Comparison of ENCODE assay signal across 18 cellular contexts in genomic region chr11:4123218-4123617, GRCh38.
"Had no signal": no experiment of that assay in that cellular context is flagged by ENCODE, and none has a peak within 500 bp of the region (broad histone marks: within the 10 kb centered on the region; RNA-seq: fewer than 3 reads in every experiment).

No MANE protein-coding gene starts in this region.

- H3K27ac ChIP-seq: SJSA1, SK-N-MC had no signal

- H3K4me3 ChIP-seq: SJSA1, SK-N-MC had no signal

- H3K27me3 ChIP-seq: SJSA1 had no signal

- H3K4me1 ChIP-seq: SJSA1 had no signal

- H3K9me3 ChIP-seq: SJSA1 had no signal

- DNase-seq: KBM-7, MV-4-11, NCI-H1048, NCI-H1105, NCI-H1417, NCI-H1436 treated with DMSO at 0.1 percent for 48 hours, NCI-H1694, NCI-H187 treated with DMSO at 0.1 percent for 48 hours, NCI-H2029 treated with DMSO at 0.1 percent for 48 hours, NCI-H2227 treated with DMSO at 0.1 percent for 48 hours, NCI-H524 treated with DMSO at 0.1 percent for 48 hours, NCI-H69, NCI-H774, Right ventricle myocardium superior, RPMI8226, SIG-M5 had no signal
